Comparison of ENCODE assay signal across 8 cellular contexts in genomic region chr14:101761881-101762529, GRCh38. TPM values are rescaled to one million over a fixed set of nuclear protein-coding genes. Genes with fewer than 3 reads are reported as not detected.
DNase-seq lines count a peak whose midpoint lies in the region; ATAC-seq and TF ChIP-seq lines count a peak whose summit lies in the region.

No MANE protein-coding gene starts in this region.

- H3K4me3 ChIP-seq in adrenal gland (peak overlapping the region in 3 of 4 donors; percentile 34 to 96 (median 40)), iPS-18a (ENCODE audit: low read length) (peak overlapping the region; percentile 68), skin epidermis (peak overlapping the region; percentile 67 to 95 (median 85))

- no peaks in the 10 kb centered on the region for H3K27me3 ChIP-seq in adrenal gland
- peaks cover 39% of the 10 kb centered on the region for H3K27me3 ChIP-seq in iPS-18a (ENCODE audit: control insufficient read depth, insufficient read depth, low read length)

- TF ChIP-seq POLR2A in adrenal gland (IDR thresholded peaks at IDR 0.05): no peak

- H3K4me1 ChIP-seq in adrenal gland (replicated peaks in 1 of 2) (peaks cover 9 to 21% of the 10 kb centered on the region in 2 donors), iPS-18a (ENCODE audit: control insufficient read depth, low read depth, low read length) (peaks cover 3% of the 10 kb centered on the region)

- ATAC-seq in HG02840 (IDR thresholded peaks at IDR 0.05; ENCODE audit: low FRiP score, unreplicated experiment): peak; percentile 31

- intact Hi-C loops in adrenal gland (cut with DNase I): loop anchor here in 1 of 2 donors (10.0 kb wide), 1 partner anchor 193 kb away; no protein-coding TSS in a partner anchor

- TF ChIP-seq CTCF in adrenal gland (IDR thresholded peaks at IDR 0.05): no peak

- H3K27ac ChIP-seq in adrenal gland: peak overlapping the region in 3 of 5 donors; percentile 66 to 90 (median 78)
- H3K27ac ChIP-seq in iPS-18a (ENCODE audit: low read length): no peak overlapping the region
- H3K27ac ChIP-seq in skin epidermis: peak overlapping the region; percentile 21 to 93 (median 81)

- no peak overlapping the region for H3K9ac ChIP-seq in iPS-18a (ENCODE audit: low read length)

- H3K36me3 ChIP-seq in adrenal gland (replicated peaks in 1 of 2): peaks cover 0 to 11% of the 10 kb centered on the region in 2 donors
- no peaks in the 10 kb centered on the region for H3K36me3 ChIP-seq in iPS-18a (ENCODE audit: control insufficient read depth, low read depth, low read length)

- DNase-seq in NCI-H1092 (lab: John Stamatoyannopoulos, UW): peak; percentile 6
- DNase-seq in NCI-H1092 treated with DMSO at 0.1 percent for 48 hours (lab: John Stamatoyannopoulos, UW): no peak
- peak; percentile 11 for DNase-seq in RPMI8226
- DNase-seq in adrenal gland: peak in 6 of 7 donors; percentile 47 to 70 (median 54)
- no peak for DNase-seq in COLO829 (ENCODE audit: low spot score)

- H3K9me3 ChIP-seq in adrenal gland (replicated peaks in 1 of 3) (no peaks in the 10 kb centered on the region), iPS-18a (ENCODE audit: control insufficient read depth, low read depth, low read length) (no peaks in the 10 kb centered on the region)

- 0 to 2% (median 1%) methylated on average over 9 to 72 of the region's 72 CpGs for WGBS in adrenal gland, 4 donors

RNA-seq across cellular contexts. Expression of gene PPP2R5C, which starts 0.5 kb away (rescaled TPM):
- 100 to 1,000 TPM in 6 of 8 donors, 10 to 100 TPM in 2; 66.5 to 216 (median 153) TPM for total RNA-seq in adrenal gland
- 100 to 1,000 TPM; 105 to 143 (median 128) TPM for polyA plus RNA-seq in adrenal gland

Comparison
In these comparisons a context has a peak if more than half of its experiments do, and no peak if none do; other contexts are left out.
1. DNase-seq: peak in NCI-H1092 (single experiment), RPMI8226 (single experiment) and adrenal gland (6 of 7); none in NCI-H1092 treated with DMSO at 0.1 percent for 48 hours (single experiment) and COLO829 (single experiment).
2. Peak in every context shown above with its lines, with median percentiles within 50 percentile points of each other: H3K4me3 ChIP-seq.